ENCODE assay signal across 26 cellular contexts in genomic region chr18:45457933-45458332, GRCh38.
"Had no signal": no experiment of that assay in that cellular context is flagged by ENCODE, and none has a peak within 500 bp of the region (broad histone marks: within the 10 kb centered on the region; RNA-seq: fewer than 3 reads in every experiment).

No MANE protein-coding gene starts in this region.

- H3K4me3 ChIP-seq: adrenal gland, ascending aorta, hepatocyte, pancreas, skin epidermis, tibial artery had no signal

- DNase-seq: activated CD4-positive, alpha-beta T cell treated with anti-CD3 and anti-CD28 coated beads, Interleukin-2, amount 50 U/mL, for 4 hours; activated CD8-positive, alpha-beta memory T cell treated with anti-CD3 and anti-CD28 coated beads for 24 hours; activated CD8-positive, alpha-beta memory T cell treated with anti-CD3 and anti-CD28 coated beads, Interleukin-2, amount 50 U/mL, for 4 hours; activated naive CD4-positive, alpha-beta T cell; activated T-cell treated with anti-CD3 and anti-CD28 coated beads, Interleukin-2, amount 50 U/mL, for 4 hours; adrenal gland; central memory CD4-positive, alpha-beta T cell; dermis blood vessel endothelial cell; effector CD8-positive, alpha-beta T cell; foreskin melanocyte; glutamatergic neuron; kidney glomerular epithelial cell; left ventricle myocardium superior; mammary epithelial cell; pancreas; right cardiac atrium; stimulated activated CD4-positive, alpha-beta T cell treated with anti-CD3 and anti-CD28 coated beads, Interleukin-1b, Interleukin-23, amount 100 ng/mL, for 48 hours; stimulated activated naive CD8-positive, alpha-beta T cell treated with anti-CD3 and anti-CD28 coated beads, Interleukin-15, amount 100 ng/mL, for 72 hours; tibial artery had no signal

- H3K4me1 ChIP-seq: ascending aorta, pancreas, tibial artery had no signal

- H3K27ac ChIP-seq: ascending aorta, hepatocyte, pancreas, skin epidermis, tibial artery had no signal

- ATAC-seq: activated T-cell treated with anti-CD3 and anti-CD28 coated beads, Interleukin-2, amount 50 U/mL, for 4 hours; left ventricle myocardium superior; natural killer cell treated with Interleukin-12 subunit alpha and Interleukin-12 subunit beta and Interleukin-15 and Interleukin-18, amount 100 ng/mL, for 72 hours; pancreas; right cardiac atrium; stimulated activated naive CD8-positive, alpha-beta T cell treated with anti-CD3 and anti-CD28 coated beads, Interleukin-15, amount 100 ng/mL, for 72 hours; WTC11 had no signal

- H3K4me3 Mint-ChIP-seq: activated naive CD8-positive, alpha-beta T cell; activated T-cell treated with anti-CD3 and anti-CD28 coated beads, Interleukin-2, amount 50 U/mL, for 4 hours; natural killer cell treated with Interleukin-12 subunit alpha and Interleukin-12 subunit beta and Interleukin-15 and Interleukin-18, amount 100 ng/mL, for 72 hours; stimulated activated naive CD8-positive, alpha-beta T cell treated with anti-CD3 and anti-CD28 coated beads, Interleukin-15, amount 100 ng/mL, for 72 hours; WTC11 had no signal

- H3K4me1 Mint-ChIP-seq: stimulated activated naive CD8-positive, alpha-beta T cell treated with anti-CD3 and anti-CD28 coated beads, Interleukin-15, amount 100 ng/mL, for 72 hours had no signal

- H3K9me3 ChIP-seq: adrenal gland, ascending aorta, pancreas, tibial artery had no signal

- H3K36me3 Mint-ChIP-seq: activated naive CD8-positive, alpha-beta T cell; natural killer cell treated with Interleukin-12 subunit alpha and Interleukin-12 subunit beta and Interleukin-15 and Interleukin-18, amount 100 ng/mL, for 72 hours; WTC11 had no signal

- H3K9me3 Mint-ChIP-seq: activated T-cell treated with anti-CD3 and anti-CD28 coated beads, Interleukin-2, amount 50 U/mL, for 4 hours; activated T-helper 2 cell treated with anti-CD3 and anti-CD28 coated beads, Interferon-gamma antibody, Interleukin-2, Interleukin-4, amounts not matched to agents 10 μg/mL and 5 μg/mL and 100 μg/mL, durations not matched to agents 14 hours and 24 hours and 36 hours; natural killer cell treated with Interleukin-12 subunit alpha and Interleukin-12 subunit beta and Interleukin-15 and Interleukin-18, amount 100 ng/mL, for 72 hours; stimulated activated naive CD8-positive, alpha-beta T cell treated with anti-CD3 and anti-CD28 coated beads, Interleukin-15, amount 100 ng/mL, for 72 hours had no signal

- H3K4me2 ChIP-seq: hepatocyte had no signal

- H3K36me3 ChIP-seq: adrenal gland, ascending aorta, pancreas, tibial artery had no signal

- H3K27ac Mint-ChIP-seq: activated naive CD8-positive, alpha-beta T cell; activated T-helper 2 cell treated with anti-CD3 and anti-CD28 coated beads, Interferon-gamma antibody, Interleukin-2, Interleukin-4, amounts not matched to agents 10 μg/mL and 5 μg/mL and 100 μg/mL, durations not matched to agents 14 hours and 24 hours and 36 hours; natural killer cell treated with Interleukin-12 subunit alpha and Interleukin-12 subunit beta and Interleukin-15 and Interleukin-18, amount 100 ng/mL, for 72 hours; stimulated activated naive CD8-positive, alpha-beta T cell treated with anti-CD3 and anti-CD28 coated beads, Interleukin-15, amount 100 ng/mL, for 72 hours; WTC11 had no signal

- H3K27me3 ChIP-seq: adrenal gland, ascending aorta, hepatocyte, pancreas, tibial artery had no signal
